ENCODE assay signal across 17 cellular contexts in the genomic region with DNA sequence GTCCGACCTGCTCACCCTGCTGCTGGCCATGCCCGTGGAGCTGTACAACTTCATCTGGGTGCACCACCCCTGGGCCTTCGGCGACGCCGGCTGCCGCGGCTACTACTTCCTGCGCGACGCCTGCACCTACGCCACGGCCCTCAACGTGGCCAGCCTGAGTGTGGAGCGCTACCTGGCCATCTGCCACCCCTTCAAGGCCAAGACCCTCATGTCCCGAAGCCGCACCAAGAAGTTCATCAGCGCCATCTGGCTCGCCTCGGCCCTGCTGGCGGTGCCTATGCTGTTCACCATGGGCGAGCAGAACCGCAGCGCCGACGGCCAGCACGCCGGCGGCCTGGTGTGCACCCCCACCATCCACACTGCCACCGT.
A peak's percentile ranks its signal among the peaks of the same experiment; 100 is the strongest.
DNase-seq lines count a peak whose midpoint lies in the region; ATAC-seq and FAIRE-seq lines count a peak whose summit lies in the region.
"Had no signal": no experiment of that assay in that cellular context is flagged by ENCODE, and none has a peak within 500 bp of the region (broad histone marks: within the 10 kb centered on the region; RNA-seq: fewer than 3 reads in every experiment).

No MANE protein-coding gene starts in this region.

- H3K4me3 ChIP-seq in iPS-18c (ENCODE audit: insufficient read depth, low read depth, low read length), result peak overlapping the region; percentile 47
- H3K4me3 ChIP-seq: adrenal gland had no signal

- peak; percentile 94 for FAIRE-seq in HTR-8/SVneo (lab: Jason Lieb, UNC)
- FAIRE-seq: endometrium, GM12892 had no signal

- no peaks in the 10 kb centered on the region for H3K9me3 ChIP-seq in iPS-18c (ENCODE audit: control insufficient read depth, insufficient read depth, low read length)
- H3K9me3 ChIP-seq: adrenal gland had no signal

- DNase-seq in DMS79 treated with DMSO at 0.1 percent for 48 hours (lab: John Stamatoyannopoulos, UW) (peak; percentile 66), HTR-8/SVneo (ENCODE audit: insufficient read length, low spot score) (no peak), RPMI8226 (peak; percentile 53), activated gamma-delta T cell (lab: John Stamatoyannopoulos, UW) (no peak)
- DNase-seq: activated CD8-positive, alpha-beta memory T cell treated with anti-CD3 and anti-CD28 coated beads for 24 hours; adrenal gland; GDM1; hippocampal formation; left colon; NCI-H2081 treated with DMSO at 0.1 percent for 48 hours; substantia nigra had no signal

- ATAC-seq in GM18511 (IDR thresholded peaks at IDR 0.05; ENCODE audit: unreplicated experiment) (no peak), GM19324 (IDR thresholded peaks at IDR 0.05; ENCODE audit: low FRiP score, unreplicated experiment) (no peak)
- ATAC-seq: activated T-helper 17 cell treated with anti-CD3 and anti-CD28 coated beads, Interleukin-2, amount 50 U/mL, for 72 hours; left colon had no signal

Comparison
In these comparisons a context has a peak if more than half of its experiments do, and no peak if none do; other contexts are left out.
1. DNase-seq: peak in DMS79 treated with DMSO at 0.1 percent for 48 hours (single experiment) and RPMI8226 (single experiment); none in HTR-8/SVneo (single experiment) and activated gamma-delta T cell (single experiment).